In genomic region chr2:51120754-51121280, GRCh38 we compare ENCODE assay signal across 17 cellular contexts.
DNase-seq lines count a peak whose midpoint lies in the region; ATAC-seq and TF ChIP-seq lines count a peak whose summit lies in the region.
"Had no signal": no experiment of that assay in that cellular context is flagged by ENCODE, and none has a peak within 500 bp of the region (broad histone marks: within the 10 kb centered on the region; RNA-seq: fewer than 3 reads in every experiment).

No MANE protein-coding gene starts in this region.

- H2BK20ac ChIP-seq in IMR-90 (ENCODE audit: low read depth, low read length) = no peak overlapping the region

- H3K4me2 ChIP-seq in IMR-90 (ENCODE audit: low read depth, low read length) (no peak overlapping the region), OCI-LY7 (ENCODE audit: low read length) (no peak overlapping the region)
- H3K4me2 ChIP-seq: KMS-11, PC-9 had no signal

- DNase-seq in ACHN (peak; percentile 12), IMR-90 (peak; percentile 10), T1000 (lab: John Stamatoyannopoulos, UW) (peak; percentile 37), foreskin keratinocyte (peak; percentile 1 to 4), NCI-H1436 treated with DMSO at 0.1 percent for 48 hours (lab: John Stamatoyannopoulos, UW) (no peak), OCI-LY7 (ENCODE audit: low spot score) (no peak), left cardiac atrium (no peak), SJCRH30 (no peak)
- DNase-seq: C1 segment of cervical spinal cord, DMS 273 treated with DMSO at 0.1 percent for 48 hours, GOT3, NCI-H1092, NCI-H226, NCI-H748 treated with DMSO at 0.1 percent for 48 hours, PC-9 had no signal

- no peaks in the 10 kb centered on the region for H3K27me3 ChIP-seq in IMR-90 (ENCODE audit: control insufficient read depth, insufficient read depth, low read length)
- no peaks in the 10 kb centered on the region for H3K27me3 ChIP-seq in foreskin keratinocyte
- no peaks in the 10 kb centered on the region for H3K27me3 ChIP-seq in SJCRH30

- dilution Hi-C loops in IMR-90 (cut with HindIII; ENCODE audit: low sequenced_read_pairs, unreplicated experiment) = no loop called here

- H2AK9ac ChIP-seq in IMR-90 (replicated peaks; ENCODE audit: low read depth, low read length, poor library complexity) = no peak overlapping the region

- WGBS in IMR-90 (ENCODE audit: extremely low coverage in 2 of 2, insufficient read length in 1 of 2), 2 experiments = no CpG with 5 or more reads among the region's 3 CpGs

- H3K56ac ChIP-seq in IMR-90 (ENCODE audit: extremely low read depth, insufficient read depth, low read length) = no peak overlapping the region

- no peak for TF ChIP-seq RAD21 in IMR-90 (IDR thresholded peaks at IDR 0.05; ENCODE audit: low read length)

- no peak overlapping the region for H2AFZ ChIP-seq in IMR-90 (replicated peaks; ENCODE audit: low read length, poor library complexity)
- no peak overlapping the region for H2AFZ ChIP-seq in OCI-LY7 (ENCODE audit: low read length)
- H2AFZ ChIP-seq: PC-9 had no signal

- no peak overlapping the region for H3K27ac ChIP-seq in IMR-90 (ENCODE audit: insufficient read depth, low read length)
- no peak overlapping the region for H3K27ac ChIP-seq in foreskin keratinocyte
- H3K27ac ChIP-seq in OCI-LY7 (ENCODE audit: low read depth, low read length, poor library complexity, severe bottlenecking) = no peak overlapping the region
- H3K27ac ChIP-seq in SJCRH30 = no peak overlapping the region
- H3K27ac ChIP-seq: KMS-11, PC-9 had no signal

- no peak for TF ChIP-seq POLR2A in IMR-90 (IDR thresholded peaks at IDR 0.05; ENCODE audit: low read depth, low read length)

- H3K79me2 ChIP-seq in OCI-LY7 (ENCODE audit: insufficient read depth, low read depth, low read length) = no peaks in the 10 kb centered on the region

- no peak overlapping the region for H2BK120ac ChIP-seq in IMR-90 (ENCODE audit: low read depth, low read length)

- H3K4me1 ChIP-seq in IMR-90 (ENCODE audit: control insufficient read depth, insufficient read depth, low read length) (no peaks in the 10 kb centered on the region), foreskin keratinocyte (no peaks in the 10 kb centered on the region), OCI-LY7 (ENCODE audit: insufficient read depth, low read length, poor library complexity, severe bottlenecking) (no peaks in the 10 kb centered on the region), SJCRH30 (no peaks in the 10 kb centered on the region)

- no peaks in the 10 kb centered on the region for H3K9me2 ChIP-seq in OCI-LY7 (ENCODE audit: insufficient read depth, low read length)

- H3K4me3 ChIP-seq in IMR-90 (ENCODE audit: insufficient read depth, low read depth, low read length) (no peak overlapping the region), OCI-LY7 (ENCODE audit: low read depth, low read length, poor library complexity, severe bottlenecking) (no peak overlapping the region), SJCRH30 (no peak overlapping the region)
- H3K4me3 ChIP-seq: PC-9 had no signal

- no peak overlapping the region for H4K8ac ChIP-seq in IMR-90 (ENCODE audit: low read depth in 2 of 2, low read length in 2 of 2)

- H3K18ac ChIP-seq in IMR-90 (ENCODE audit: low read depth, low read length) = no peak overlapping the region

- H3K9ac ChIP-seq in IMR-90 (ENCODE audit: low read depth, low read length) = no peak overlapping the region
- H3K9ac ChIP-seq: KMS-11 had no signal

- CTCF ChIA-PET in IMR-90 (lab: Yijun Ruan, JAX) = no interaction called here
- CTCF ChIA-PET in OCI-LY7 (lab: Charles Lee; ENCODE audit: unreplicated experiment) = no interaction called here

- H3K36me3 ChIP-seq in IMR-90 (ENCODE audit: control insufficient read depth, insufficient read depth, low read length) (no peaks in the 10 kb centered on the region), OCI-LY7 (ENCODE audit: insufficient read depth, low read length) (no peaks in the 10 kb centered on the region), SJCRH30 (no peaks in the 10 kb centered on the region)

- no peak overlapping the region for H2BK15ac ChIP-seq in IMR-90 (ENCODE audit: low read depth, low read length)

- H3K9me3 ChIP-seq in IMR-90 (ENCODE audit: control insufficient read depth, insufficient read depth, low read length) (no peaks in the 10 kb centered on the region), OCI-LY7 (ENCODE audit: low read length) (no peaks in the 10 kb centered on the region), SJCRH30 (replicated peaks) (no peaks in the 10 kb centered on the region)

- no TSS peak for BruUV-seq in IMR-90 (replicated peaks; lab: Mats Ljungman, UMichigan)
- no TSS peak for BruUV-seq in OCI-LY7 (replicated peaks; lab: Mats Ljungman, UMichigan)

- no peak for TF ChIP-seq CTCF in IMR-90 (conservative IDR thresholded peaks at IDR 0.05; ENCODE audit: low read depth, low read length)
- no peak for TF ChIP-seq CTCF in foreskin keratinocyte (conservative IDR thresholded peaks at IDR 0.05)
- TF ChIP-seq CTCF in OCI-LY7 (conservative IDR thresholded peaks at IDR 0.05; ENCODE audit: low read length) = no peak

- H3K14ac ChIP-seq in IMR-90 (replicated peaks; ENCODE audit: low read depth, low read length) = no peak overlapping the region

- H3K79me1 ChIP-seq in IMR-90 (ENCODE audit: low read depth in 1 of 2, low read length in 2 of 2) = no peaks in the 10 kb centered on the region

- H3K4ac ChIP-seq in IMR-90 (ENCODE audit: low read depth, low read length) = no peak overlapping the region

- no peaks in the 10 kb centered on the region for H4K20me1 ChIP-seq in IMR-90 (ENCODE audit: insufficient read depth, low read length)
- H4K20me1 ChIP-seq in OCI-LY7 (ENCODE audit: insufficient read depth, low read length) = no peaks in the 10 kb centered on the region

- ATAC-seq in IMR-90 (ENCODE audit: low read depth) (no peak), foreskin keratinocyte (peak; percentile 34), left cardiac atrium (no peak)
- ATAC-seq: HepG2 had no signal

- intact Hi-C loops in IMR-90 (cut with micrococcal nuclease) (no loop called here), OCI-LY7 (cut with micrococcal nuclease; ENCODE audit: unreplicated experiment) (no loop called here), left cardiac atrium (cut with DNase I) (no loop called here)

- H4K5ac ChIP-seq in IMR-90 (ENCODE audit: low read depth, low read length) = no peak overlapping the region

- no peak overlapping the region for H2BK5ac ChIP-seq in IMR-90 (ENCODE audit: low read depth, low read length, poor library complexity, severe bottlenecking)

- in situ Hi-C loops in ACHN (cut with HindIII; ENCODE audit: low pct_ligation_motif_present, low pct_unique_long_range_greater_than_20kb, low sequenced_read_pairs) = no loop called here
- in situ Hi-C loops in IMR-90 (cut with MboI; ENCODE audit: low sequenced_read_pairs) = no loop called here

- no peaks in the 10 kb centered on the region for H3K9me1 ChIP-seq in IMR-90 (ENCODE audit: insufficient read depth, low read length)

- no peak overlapping the region for H4K91ac ChIP-seq in IMR-90 (ENCODE audit: insufficient read depth, low read depth, low read length)

- no peak overlapping the region for H3K23ac ChIP-seq in IMR-90 (ENCODE audit: low read depth, low read length)

- POLR2A ChIA-PET in IMR-90 (lab: Charles Lee; ENCODE audit: unreplicated experiment) = no interaction called here
- POLR2A ChIA-PET in OCI-LY7 (lab: Charles Lee) = no interaction called here

- no peak overlapping the region for H2AK5ac ChIP-seq in IMR-90 (ENCODE audit: low read depth, low read length)

TF ChIP-seq in IMR-90, 13 proteins besides CTCF, POLR2A, EP300 and RAD21:
- TF ChIP-seq RFX5 (IDR thresholded peaks at IDR 0.05; ENCODE audit: low read depth, low read length) (no peak), BHLHE40 (IDR thresholded peaks at IDR 0.05; ENCODE audit: low read depth, low read length) (no peak), USF2 (IDR thresholded peaks at IDR 0.05; ENCODE audit: low read depth, low read length) (no peak), SMC3 (IDR thresholded peaks at IDR 0.05; ENCODE audit: low read depth, low read length) (no peak), RCOR1 (IDR thresholded peaks at IDR 0.05; ENCODE audit: insufficient replicate concordance, low read length) (no peak), CHD1 (IDR thresholded peaks at IDR 0.05; ENCODE audit: low read depth, low read length) (no peak), FOS (IDR thresholded peaks at IDR 0.05; ENCODE audit: low read depth, low read length) (no peak), ELK1 (IDR thresholded peaks at IDR 0.05; ENCODE audit: borderline replicate concordance, low read depth, low read length) (no peak), NFE2L2 (IDR thresholded peaks at IDR 0.05; ENCODE audit: low read depth, low read length) (no peak)

Comparison
In these comparisons a context has a peak if more than half of its experiments do, and no peak if none do; other contexts are left out.
1. DNase-seq: peak in ACHN (single experiment), IMR-90 (single experiment), T1000 (single experiment) and foreskin keratinocyte (2 of 2); none in NCI-H1436 treated with DMSO at 0.1 percent for 48 hours (single experiment), OCI-LY7 (single experiment), left cardiac atrium (single experiment) and SJCRH30 (0 of 2).